Comparison of ENCODE assay signal across 2 cellular contexts in genomic region chr2:138601438-138602165, GRCh38.
TF ChIP-seq lines count a peak whose summit lies in the region.

No MANE protein-coding gene starts in this region.

TF ChIP-seq in SK-N-SH treated with all-trans-retinoic acid at 6 μM for 48 hours, 23 proteins besides CTCF, POLR2A, EP300 and RAD21:
- TF ChIP-seq CREB5 (CRISPR knock-in tag; IDR thresholded peaks at IDR 0.05; ENCODE audit: low read depth): 0 out of 2 replicates have a peak, but pooled peaks have one; percentile 36
- TF ChIP-seq PATZ1 (CRISPR knock-in tag; IDR thresholded peaks at IDR 0.05; ENCODE audit: borderline replicate concordance): no peak

TF ChIP-seq in SK-N-SH, 30 proteins besides CTCF, POLR2A, EP300 and RAD21:
- no peak for TF ChIP-seq MEF2A (IDR thresholded peaks at IDR 0.05; ENCODE audit: borderline replicate concordance, low read depth)
